1 cellular context compared by ENCODE assay signal in genomic region chr20:22408521-22409402, GRCh38.
TF ChIP-seq lines count a peak whose summit lies in the region.

No MANE protein-coding gene starts in this region.

TF ChIP-seq in HepG2, 621 proteins besides CTCF, POLR2A, EP300 and RAD21 (continued from another document):
- no peak for TF ChIP-seq IKZF5 (CRISPR knock-in tag; IDR thresholded peaks at IDR 0.05)
